ENCODE assay signal across 20 cellular contexts in the genomic region with DNA sequence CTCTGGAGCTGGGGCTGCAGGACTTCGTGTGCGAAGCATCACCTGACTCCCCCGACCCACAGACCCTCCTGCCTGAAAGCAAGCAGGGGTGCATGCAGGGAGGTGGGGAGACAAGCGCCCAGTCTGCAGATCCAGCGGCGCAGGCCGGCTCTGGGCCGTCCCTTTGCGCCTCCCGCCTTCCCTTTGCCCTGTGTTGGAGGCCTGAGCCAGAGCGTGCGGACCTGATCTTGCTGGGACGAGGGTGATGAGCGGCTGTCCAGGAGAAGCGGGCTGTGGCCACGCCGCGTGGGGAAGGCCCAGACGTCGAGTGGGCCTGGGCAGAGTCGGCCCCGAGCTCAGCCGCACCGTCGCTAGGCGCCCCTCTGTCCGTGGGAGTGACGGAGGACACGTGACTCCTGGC.
"Had no signal": no experiment of that assay in that cellular context is flagged by ENCODE, and none has a peak within 500 bp of the region (broad histone marks: within the 10 kb centered on the region; RNA-seq: fewer than 3 reads in every experiment).

No MANE protein-coding gene starts in this region.

- H3K4me1 Mint-ChIP-seq: naive B cell had no signal

- H3K4me3 ChIP-seq: esophagus muscularis mucosa, gastrocnemius medialis, heart right ventricle, left lung, lung, smooth muscle cell, suprapubic skin, thyroid gland, upper lobe of left lung, vagina had no signal

- H3K36me3 Mint-ChIP-seq: naive B cell had no signal

- H3K4me2 ChIP-seq: smooth muscle cell had no signal

- H3K9me3 Mint-ChIP-seq: effector memory CD8-positive, alpha-beta T cell; naive B cell; nephron progenitor cell had no signal

- H3K9me3 ChIP-seq: esophagus muscularis mucosa, gastrocnemius medialis, heart right ventricle, left lung, neutrophil, suprapubic skin, thyroid gland, upper lobe of left lung, vagina had no signal

- H3K27me3 ChIP-seq: gastrocnemius medialis, suprapubic skin, thyroid gland, vagina had no signal

- H3K27ac Mint-ChIP-seq: effector memory CD8-positive, alpha-beta T cell; naive B cell; nephron progenitor cell had no signal

- DNase-seq: effector memory CD8-positive, alpha-beta T cell; gastrocnemius medialis; heart right ventricle; hypothalamus; left lung; mesenchymal stem cell; naive B cell; nephron progenitor cell; stimulated activated CD4-positive, alpha-beta T cell treated with anti-CD3 and anti-CD28 coated beads, Interleukin-2, amount 100 ng/mL, for 48 hours; stimulated activated naive CD4-positive, alpha-beta T cell treated with Interleukin-2 at 50 U/mL for 16 hours; thyroid gland had no signal

- H3K27ac ChIP-seq: epithelial cell of prostate, esophagus muscularis mucosa, gastrocnemius medialis, heart right ventricle, left lung, neutrophil, suprapubic skin, thyroid gland, upper lobe of left lung, vagina had no signal

- H3K4me3 Mint-ChIP-seq: effector memory CD8-positive, alpha-beta T cell; naive B cell; nephron progenitor cell had no signal

- H3K36me3 ChIP-seq: esophagus muscularis mucosa, gastrocnemius medialis, heart right ventricle, left lung, neutrophil, suprapubic skin, thyroid gland, upper lobe of left lung, vagina had no signal

- ATAC-seq: effector memory CD8-positive, alpha-beta T cell; gastrocnemius medialis; heart right ventricle; left lung; right cardiac atrium had no signal
